In genomic region chr10:59622320-59622901, GRCh38 we compare ENCODE assay signal across 9 cellular contexts.
DNase-seq lines count a peak whose midpoint lies in the region; ATAC-seq and TF ChIP-seq lines count a peak whose summit lies in the region.
"Had no signal": no experiment of that assay in that cellular context is flagged by ENCODE, and none has a peak within 500 bp of the region (broad histone marks: within the 10 kb centered on the region; RNA-seq: fewer than 3 reads in every experiment).

No MANE protein-coding gene starts in this region.

- H3K27me3 ChIP-seq in PC-9 (ENCODE audit: insufficient read depth, low read depth) (no peaks in the 10 kb centered on the region), kidney epithelial cell (ENCODE audit: control insufficient read depth, insufficient read depth, low read length) (no peaks in the 10 kb centered on the region)

- no peak for ATAC-seq in GM21381 (IDR thresholded peaks at IDR 0.05; ENCODE audit: unreplicated experiment)

- DNase-seq in GM04504 (ENCODE audit: low read depth), result peak; percentile 22
- DNase-seq in KG1 (lab: John Stamatoyannopoulos, UW), result peak; percentile 71
- peak in 1 of 2 experiments; percentile 25 for DNase-seq in PC-9
- DNase-seq in central memory CD4-positive, alpha-beta T cell, result peak; percentile 9
- DNase-seq in kidney epithelial cell (ENCODE audit: low read depth), result no peak
- DNase-seq in stimulated activated CD4-positive, alpha-beta T cell treated with anti-CD3 and anti-CD28 coated beads, Interleukin-4, amount 100 ng/mL, for 24 hours, result peak; percentile 12
- no peak for DNase-seq in stimulated activated naive CD4-positive, alpha-beta T cell treated with Interleukin-2 at 50 U/mL for 16 hours (lab: John Stamatoyannopoulos, UW)
- DNase-seq: activated B cell treated with CpG ODN at 0.5 μM for 24 hours had no signal

- H3K27ac ChIP-seq in PC-9, result no peak overlapping the region

- TF ChIP-seq CTCF in PC-9 (conservative IDR thresholded peaks at IDR 0.05) (peak; percentile 75), kidney epithelial cell (IDR thresholded peaks at IDR 0.05; ENCODE audit: insufficient read depth, low read length, poor library complexity, severe bottlenecking) (peak; percentile 32)

- POLR2A ChIA-PET in PC-9 (lab: Charles Lee; ENCODE audit: unreplicated experiment), result interaction anchor here (0.6 kb wide), 1 partner anchor 55 kb away, joined by 3 read pairs; no protein-coding TSS in a partner anchor

- no peak overlapping the region for H3K4me3 ChIP-seq in PC-9
- H3K4me3 ChIP-seq in kidney epithelial cell (ENCODE audit: low read depth, low read length), result no peak overlapping the region

- H3F3A ChIP-seq in PC-9 (ENCODE audit: insufficient read depth, low read depth), result no peaks in the 10 kb centered on the region; the same call in none of the 2 replicates

- no peaks in the 10 kb centered on the region; the same call in 1 of the 2 replicates for H3K9me2 ChIP-seq in PC-9 (ENCODE audit: insufficient read depth)

- intact Hi-C loops in PC-9 (cut with micrococcal nuclease; ENCODE audit: unreplicated experiment), result loop anchor here (1.0 to 5.0 kb wide), 5 partner anchors 382 to 1210 kb away; no protein-coding TSS in a partner anchor

- H3K36me3 ChIP-seq in PC-9 (ENCODE audit: low read depth), result no peaks in the 10 kb centered on the region
- no peaks in the 10 kb centered on the region for H3K36me3 ChIP-seq in kidney epithelial cell (ENCODE audit: control insufficient read depth, insufficient read depth, low read length)

- no peak overlapping the region for H3K4me2 ChIP-seq in PC-9

- H3K79me2 ChIP-seq in PC-9 (ENCODE audit: low read depth), result no peaks in the 10 kb centered on the region

- no peak overlapping the region for H2AFZ ChIP-seq in PC-9

- H3K9me3 ChIP-seq in PC-9 (ENCODE audit: insufficient read depth, low read depth), result no peaks in the 10 kb centered on the region

- no TSS peak for BruUV-seq in PC-9 (replicated peaks; lab: Mats Ljungman, UMichigan)

- CTCF ChIA-PET in PC-9 (lab: Charles Lee), result interaction anchor here (0.6 to 1.2 kb wide), 4 partner anchors 217 to 1094 kb away, joined by 3 to 4 read pairs (median 3); no protein-coding TSS in a partner anchor

- H4K20me1 ChIP-seq in PC-9 (ENCODE audit: insufficient read depth), result no peaks in the 10 kb centered on the region

- H3K4me1 ChIP-seq in PC-9 (replicated peaks; ENCODE audit: insufficient read depth), result no peaks in the 10 kb centered on the region

Comparison
In these comparisons a context has a peak if more than half of its experiments do, and no peak if none do; other contexts are left out.
1. DNase-seq: peak in GM04504 (single experiment), KG1 (single experiment), central memory CD4-positive, alpha-beta T cell (single experiment) and stimulated activated CD4-positive, alpha-beta T cell treated with anti-CD3 and anti-CD28 coated beads, Interleukin-4, amount 100 ng/mL, for 24 hours (single experiment); none in kidney epithelial cell (single experiment) and stimulated activated naive CD4-positive, alpha-beta T cell treated with Interleukin-2 at 50 U/mL for 16 hours (single experiment).